15 cellular contexts compared by ENCODE assay signal in the genomic region with DNA sequence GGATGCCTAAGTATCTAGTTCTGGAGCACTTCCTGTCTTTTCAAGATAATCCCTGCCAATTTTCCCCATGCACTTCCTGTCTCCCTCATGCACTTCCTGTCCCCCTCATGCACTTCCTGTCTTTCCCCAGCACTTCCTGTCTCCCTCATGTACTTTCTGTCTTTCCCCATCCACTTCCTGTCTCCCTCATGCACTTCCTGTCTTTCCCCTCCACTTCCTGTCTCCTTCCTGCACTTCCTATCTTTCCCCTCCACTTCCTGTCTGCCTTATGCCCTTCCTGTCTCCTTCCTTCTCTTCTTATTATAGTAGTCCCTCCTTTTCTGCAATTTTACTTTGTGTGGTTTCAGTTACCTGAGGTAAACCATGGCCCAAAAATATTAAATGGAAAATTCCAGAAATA. TPM values are rescaled to one million over a fixed set of nuclear protein-coding genes. Genes with fewer than 3 reads are reported as not detected.
DNase-seq lines count a peak whose midpoint lies in the region; ATAC-seq, FAIRE-seq and TF ChIP-seq lines count a peak whose summit lies in the region.
"Had no signal": no experiment of that assay in that cellular context is flagged by ENCODE, and none has a peak within 500 bp of the region (broad histone marks: within the 10 kb centered on the region; RNA-seq: fewer than 3 reads in every experiment).

No MANE protein-coding gene starts in this region.

- peaks cover 6% of the 10 kb centered on the region for H3K27me3 ChIP-seq in CD4-positive, alpha-beta memory T cell (ENCODE audit: insufficient read depth, low read length)
- H3K27me3 ChIP-seq in upper lobe of right lung = peaks cover 27% of the 10 kb centered on the region

- TF ChIP-seq POLR2A in A549 (IDR thresholded peaks at IDR 0.05; ENCODE audit: low read length) = no peak

- no peak for TF ChIP-seq RAD21 in A549 (conservative IDR thresholded peaks at IDR 0.05 in 1 of 2, IDR thresholded peaks at IDR 0.05 in 1 of 2)

- peak overlapping the region; percentile 51 to 90 (median 79) for H3K27ac Mint-ChIP-seq in CD4-positive, alpha-beta memory T cell
- H3K27ac Mint-ChIP-seq in activated naive CD8-positive, alpha-beta T cell treated with anti-CD3 and anti-CD28 coated beads, Interleukin-2, amount 50 U/mL, for 24 hours = peak overlapping the region; percentile 49

- CTCF ChIA-PET in A549 (lab: Yijun Ruan, JAX) = interaction anchor here (0.8 to 5.1 kb wide), 7 partner anchors 8 to 352 kb away, joined by 3 to 65 read pairs (median 6); partner anchors contain the start of gene DNAAF3
- CTCF ChIA-PET in CD4-positive, alpha-beta memory T cell (lab: Charles Lee; ENCODE audit: partially characterized antibody) = interaction anchor here (2.8 kb wide), 1 partner anchor 11 kb away, joined by 13 read pairs; no protein-coding TSS in a partner anchor

- ATAC-seq in A549 (no peak), upper lobe of right lung (no peak), HG03097 (IDR thresholded peaks at IDR 0.05; ENCODE audit: low FRiP score, unreplicated experiment) (no peak)
- no peak for ATAC-seq in activated naive CD8-positive, alpha-beta T cell treated with anti-CD3 and anti-CD28 coated beads, Interleukin-2, amount 50 U/mL, for 24 hours
- ATAC-seq: left ventricle myocardium superior had no signal

- peaks cover 29% of the 10 kb centered on the region for H3K4me1 ChIP-seq in A549
- H3K4me1 ChIP-seq in CD4-positive, alpha-beta memory T cell (ENCODE audit: insufficient read depth, low read length) = peaks cover 13% of the 10 kb centered on the region
- H3K4me1 ChIP-seq in upper lobe of right lung = no peaks in the 10 kb centered on the region

- H3K4me3 Mint-ChIP-seq in CD4-positive, alpha-beta memory T cell = peak overlapping the region in 2 of 8 donors; percentile 29 to 45
- H3K4me3 Mint-ChIP-seq in activated naive CD8-positive, alpha-beta T cell treated with anti-CD3 and anti-CD28 coated beads, Interleukin-2, amount 50 U/mL, for 24 hours = no peak overlapping the region

- H3K9me3 ChIP-seq in A549 (peaks cover 6% of the 10 kb centered on the region; the same call in 1 of the 3 replicates), upper lobe of right lung (no peaks in the 10 kb centered on the region)
- peaks cover 0 to 5% of the 10 kb centered on the region in 2 donors for H3K9me3 ChIP-seq in CD4-positive, alpha-beta memory T cell (ENCODE audit: control insufficient read depth in 1 of 2, low read length in 2 of 2)

- no peaks in the 10 kb centered on the region for H3K36me3 ChIP-seq in CD4-positive, alpha-beta memory T cell (ENCODE audit: insufficient read depth, low read length)
- no peaks in the 10 kb centered on the region for H3K36me3 ChIP-seq in upper lobe of right lung

- H3K36me3 Mint-ChIP-seq in CD4-positive, alpha-beta memory T cell = no peaks in the 10 kb centered on the region
- peaks cover 5% of the 10 kb centered on the region for H3K36me3 Mint-ChIP-seq in activated naive CD8-positive, alpha-beta T cell treated with anti-CD3 and anti-CD28 coated beads, Interleukin-2, amount 50 U/mL, for 24 hours (ENCODE audit: low read depth)

- TF ChIP-seq CTCF in A549 (IDR thresholded peaks at IDR 0.05) = no peak
- no peak for TF ChIP-seq CTCF in upper lobe of right lung (IDR thresholded peaks at IDR 0.05)
- TF ChIP-seq CTCF in GM20000 (IDR thresholded peaks at IDR 0.05; ENCODE audit: extremely low read depth, missing control alignments) = no peak

- H3K9me3 Mint-ChIP-seq in CD4-positive, alpha-beta memory T cell = peaks cover 0 to 11% (median 5%) of the 10 kb centered on the region in 8 donors
- H3K9me3 Mint-ChIP-seq in activated naive CD8-positive, alpha-beta T cell treated with anti-CD3 and anti-CD28 coated beads, Interleukin-2, amount 50 U/mL, for 24 hours = peaks cover 14% of the 10 kb centered on the region

- POLR2A ChIA-PET in A549 (lab: Yijun Ruan, JAX) = no interaction called here
- POLR2A ChIA-PET in CD4-positive, alpha-beta memory T cell (lab: Charles Lee; ENCODE audit: partially characterized antibody) = no interaction called here

- TF ChIP-seq EP300 in A549 (IDR thresholded peaks at IDR 0.05) = no peak

- H3K27ac ChIP-seq in A549 = peak overlapping the region in 1 of 2 experiments; percentile 56; a peak in 2 of 6 replicates
- H3K27ac ChIP-seq in CD4-positive, alpha-beta memory T cell (ENCODE audit: low read depth, low read length) = no peak overlapping the region
- no peak overlapping the region for H3K27ac ChIP-seq in upper lobe of right lung

- no peak overlapping the region for H3K4me2 ChIP-seq in A549

- H3K4me1 Mint-ChIP-seq in CD4-positive, alpha-beta memory T cell = peaks cover 16 to 35% (median 23%) of the 10 kb centered on the region in 4 donors
- peaks cover 19% of the 10 kb centered on the region for H3K4me1 Mint-ChIP-seq in activated naive CD8-positive, alpha-beta T cell treated with anti-CD3 and anti-CD28 coated beads, Interleukin-2, amount 50 U/mL, for 24 hours

- H3K4me3 ChIP-seq in A549 = no peak overlapping the region
- H3K4me3 ChIP-seq in CD4-positive, alpha-beta memory T cell (ENCODE audit: low read length in 2 of 2) = no peak overlapping the region
- H3K4me3 ChIP-seq in upper lobe of right lung = no peak overlapping the region

- intact Hi-C loops in CD4-positive, alpha-beta memory T cell (cut with micrococcal nuclease) = no loop called here
- intact Hi-C loops in upper lobe of right lung (cut with DNase I) = no loop called here

- peak in 1 of 2 experiments; percentile 55 for DNase-seq in A549 (ENCODE audit: low read depth in 1 of 2, low spot score in 1 of 2)
- DNase-seq in CD4-positive, alpha-beta memory T cell = no peak
- DNase-seq in NCI-H2227 (lab: John Stamatoyannopoulos, UW; ENCODE audit: unreplicated experiment) = peak; percentile 50
- DNase-seq in activated naive CD8-positive, alpha-beta T cell treated with anti-CD3 and anti-CD28 coated beads, Interleukin-2, amount 50 U/mL, for 24 hours = no peak
- no peak for DNase-seq in upper lobe of right lung
- DNase-seq in GM20000 (ENCODE audit: low spot score) = no peak
- no peak for DNase-seq in medulla oblongata (ENCODE audit: extremely low spot score)
- DNase-seq: left ventricle myocardium superior; NCI-H526; stimulated activated CD4-positive, alpha-beta T cell treated with anti-CD3 and anti-CD28 coated beads, Interleukin-4, amount 100 ng/mL, for 24 hours had no signal

- H3K27me3 Mint-ChIP-seq in CD4-positive, alpha-beta memory T cell = peaks cover 13 to 22% of the 10 kb centered on the region in 2 donors
- H3K27me3 Mint-ChIP-seq in activated naive CD8-positive, alpha-beta T cell treated with anti-CD3 and anti-CD28 coated beads, Interleukin-2, amount 50 U/mL, for 24 hours = peaks cover 34% of the 10 kb centered on the region

- no peak for FAIRE-seq in A549 (lab: Jason Lieb, UNC)
- FAIRE-seq: colon had no signal

TF ChIP-seq in A549, 52 proteins besides CTCF, POLR2A, EP300 and RAD21:
- TF ChIP-seq JUN (IDR thresholded peaks at IDR 0.05) = 0 out of 5 replicates have a peak, but pooled peaks of 1 of the 2 experiments have one; percentile 27
- no peak for TF ChIP-seq TFCP2L1 (CRISPR knock-in tag; IDR thresholded peaks at IDR 0.05)
- no peak for TF ChIP-seq FOSL2 (IDR thresholded peaks at IDR 0.05)
- TF ChIP-seq FOSL2 (CRISPR knock-in tag; IDR thresholded peaks at IDR 0.05) = 0 out of 2 replicates have a peak, but pooled peaks have one; percentile 23
TF ChIP-seq in A549: peak in this region for 2.

RNA-seq across cellular contexts. Expression of gene TNNT1, which starts 3.0 kb away (rescaled TPM):
- polyA plus RNA-seq in A549 (2011; rRNA removed) = 73.0 and 140 TPM in 2 replicates
- 109 and 136 TPM in 2 replicates for polyA plus RNA-seq in A549 (2012; cell fraction: cytosol; rRNA removed)
- 47.2 and 53.6 TPM in 2 replicates for polyA plus RNA-seq in A549 (2012; cell fraction: nucleus; rRNA removed)
- polyA plus RNA-seq in A549 (2017; fragmentation: RNase III; extraction: RNeasy Plus Mini Kit Qiagen cat#74134 plus additional on column Dnase treatment) = 118 to 155 TPM (median 155 TPM) in 3 replicates
- polyA minus RNA-seq in A549 (2011; rRNA and poly(A)+ RNA removed) = 18.7 and 22.6 TPM in 2 replicates
- not detected for total RNA-seq in CD4-positive, alpha-beta memory T cell
- not detected for polyA plus RNA-seq in CD4-positive, alpha-beta memory T cell
- total RNA-seq in upper lobe of right lung = 1.2 TPM
- total RNA-seq: posterior vena cava had no signal

RNA-seq across cellular contexts. Expression of gene TNNI3, which starts 5.5 kb away (rescaled TPM):
- polyA plus RNA-seq in A549 (2011; rRNA removed) = 4.0 and 7.8 TPM in 2 replicates
- polyA plus RNA-seq in A549 (2012; cell fraction: cytosol; rRNA removed) = 9.2 and 10.6 TPM in 2 replicates
- polyA plus RNA-seq in A549 (2012; cell fraction: nucleus; rRNA removed) = 6.0 and 6.9 TPM in 2 replicates
- 6.2 to 7.2 TPM (median 6.5 TPM) in 3 replicates for polyA plus RNA-seq in A549 (2017; fragmentation: RNase III; extraction: RNeasy Plus Mini Kit Qiagen cat#74134 plus additional on column Dnase treatment)
- 0.63 and 1.4 TPM in 2 replicates for polyA minus RNA-seq in A549 (2011; rRNA and poly(A)+ RNA removed)
- total RNA-seq in CD4-positive, alpha-beta memory T cell = not detected
- not detected for polyA plus RNA-seq in CD4-positive, alpha-beta memory T cell
- total RNA-seq in upper lobe of right lung = not detected
- total RNA-seq: fibroblast of villous mesenchyme, M059J, posterior vena cava had no signal

RNA-seq across cellular contexts. Expression of gene DNAAF3, which starts 14.4 kb away (rescaled TPM):
- polyA plus RNA-seq in A549 (2011; rRNA removed) (3.1 and 4.0 TPM in 2 replicates), A549 (2017; fragmentation: RNase III; extraction: RNeasy Plus Mini Kit Qiagen cat#74134 plus additional on column Dnase treatment) (3.7 to 5.4 TPM (median 5.3 TPM) in 3 replicates)
- 4.2 and 4.7 TPM in 2 replicates for polyA plus RNA-seq in A549 (2012; cell fraction: cytosol; rRNA removed)
- 21.3 and 24.1 TPM in 2 replicates for polyA plus RNA-seq in A549 (2012; cell fraction: nucleus; rRNA removed)
- 2.8 and 3.4 TPM in 2 replicates for polyA minus RNA-seq in A549 (2011; rRNA and poly(A)+ RNA removed)
- total RNA-seq in CD4-positive, alpha-beta memory T cell = not detected
- polyA plus RNA-seq in CD4-positive, alpha-beta memory T cell = under 1 TPM in 1 of 2 donors, not detected in 1; 0.93 TPM
- 1.5 TPM for total RNA-seq in upper lobe of right lung
- total RNA-seq: fibroblast of villous mesenchyme, posterior vena cava had no signal

RNA-seq across cellular contexts. Expression of gene SYT5, which starts 28.1 kb away (rescaled TPM):
- polyA plus RNA-seq in A549 (2011; rRNA removed) (0.23 and 0.69 TPM in 2 replicates), A549 (2017; fragmentation: RNase III; extraction: RNeasy Plus Mini Kit Qiagen cat#74134 plus additional on column Dnase treatment) (0.43 to 0.65 TPM (median 0.63 TPM) in 3 replicates)
- 0.14 and 0.22 TPM in 2 replicates for polyA plus RNA-seq in A549 (2012; cell fraction: cytosol; rRNA removed)
- polyA plus RNA-seq in A549 (2012; cell fraction: nucleus; rRNA removed) = 1.1 and 1.8 TPM in 2 replicates
- polyA minus RNA-seq in A549 (2011; rRNA and poly(A)+ RNA removed) = 0.08 and 0.44 TPM in 2 replicates
- not detected for total RNA-seq in CD4-positive, alpha-beta memory T cell
- under 1 TPM; 0.29 to 0.59 TPM for polyA plus RNA-seq in CD4-positive, alpha-beta memory T cell
- total RNA-seq in upper lobe of right lung = not detected
- total RNA-seq: left ventricle myocardium superior, M059J, posterior vena cava had no signal

RNA-seq across cellular contexts. Expression of gene PPP1R12C, which starts 34.6 kb away (rescaled TPM):
- 18.0 and 22.0 TPM in 2 replicates for polyA plus RNA-seq in A549 (2011; rRNA removed)
- 64.3 and 73.9 TPM in 2 replicates for polyA plus RNA-seq in A549 (2012; cell fraction: cytosol; rRNA removed)
- polyA plus RNA-seq in A549 (2012; cell fraction: nucleus; rRNA removed) = 423 and 463 TPM in 2 replicates
- 62.1 to 70.3 TPM (median 70.2 TPM) in 3 replicates for polyA plus RNA-seq in A549 (2017; fragmentation: RNase III; extraction: RNeasy Plus Mini Kit Qiagen cat#74134 plus additional on column Dnase treatment)
- 19.0 and 20.4 TPM in 2 replicates for polyA minus RNA-seq in A549 (2011; rRNA and poly(A)+ RNA removed)
- 100 to 1,000 TPM; 165 TPM for total RNA-seq in CD4-positive, alpha-beta memory T cell
- polyA plus RNA-seq in CD4-positive, alpha-beta memory T cell = 1 to 10 TPM; 1.4 to 9.5 TPM
- total RNA-seq in upper lobe of right lung = 120 TPM
